In genomic region chr7:66905243-66905642, GRCh38 we compare ENCODE assay signal across 25 cellular contexts. TPM values are rescaled to one million over a fixed set of nuclear protein-coding genes. Genes with fewer than 3 reads are reported as not detected.
A peak's percentile ranks its signal among the peaks of the same experiment; 100 is the strongest.
DNase-seq lines count a peak whose midpoint lies in the region; ATAC-seq and TF ChIP-seq lines count a peak whose summit lies in the region.
"Had no signal": no experiment of that assay in that cellular context is flagged by ENCODE, and none has a peak within 500 bp of the region (broad histone marks: within the 10 kb centered on the region; RNA-seq: fewer than 3 reads in every experiment).

No MANE protein-coding gene starts in this region.

- TF ChIP-seq CTCF in HFFc6 (IDR thresholded peaks at IDR 0.05) = no peak

- H3K4me3 Mint-ChIP-seq in activated T-cell treated with anti-CD3 and anti-CD28 coated beads, Interleukin-2, amount 50 U/mL, for 24 hours = no peak overlapping the region
- H3K4me3 Mint-ChIP-seq in HFFc6 = no peak overlapping the region
- H3K4me3 Mint-ChIP-seq in effector memory CD8-positive, alpha-beta T cell = no peak overlapping the region
- H3K4me3 Mint-ChIP-seq in stimulated activated effector memory CD8-positive, alpha-beta T cell treated with anti-CD3 and anti-CD28 coated beads, Interleukin-12 subunit alpha, Interleukin-12 subunit beta, amount 100 ng/mL, for 72 hours = no peak overlapping the region
- H3K4me3 Mint-ChIP-seq: activated B cell treated with CpG ODN at 0.5 μM for 24 hours; activated CD4-positive, alpha-beta memory T cell treated with anti-CD3 and anti-CD28 coated beads, Interleukin-2, amount 10 ng/mL, durations not matched to agents 7 days and 5 days; brain; CD8-positive, alpha-beta T cell had no signal

- H3K27ac Mint-ChIP-seq in activated T-cell treated with anti-CD3 and anti-CD28 coated beads, Interleukin-2, amount 50 U/mL, for 24 hours = peak overlapping the region; percentile 6
- peak overlapping the region; percentile 17; the same call in 1 of the 2 replicates for H3K27ac Mint-ChIP-seq in HFFc6
- peak overlapping the region; percentile 23 to 42 for H3K27ac Mint-ChIP-seq in effector memory CD8-positive, alpha-beta T cell
- H3K27ac Mint-ChIP-seq in stimulated activated effector memory CD8-positive, alpha-beta T cell treated with anti-CD3 and anti-CD28 coated beads, Interleukin-12 subunit alpha, Interleukin-12 subunit beta, amount 100 ng/mL, for 72 hours = peak overlapping the region; percentile 48
- H3K27ac Mint-ChIP-seq: activated B cell treated with CpG ODN at 0.5 μM for 24 hours; activated CD4-positive, alpha-beta memory T cell treated with anti-CD3 and anti-CD28 coated beads, Interleukin-2, amount 10 ng/mL, durations not matched to agents 7 days and 5 days; CD8-positive, alpha-beta T cell had no signal

- no peaks in the 10 kb centered on the region for H3K27me3 Mint-ChIP-seq in activated T-cell treated with anti-CD3 and anti-CD28 coated beads, Interleukin-2, amount 50 U/mL, for 24 hours
- peaks cover 6% of the 10 kb centered on the region for H3K27me3 Mint-ChIP-seq in HFFc6 (ENCODE audit: insufficient read depth)
- no peaks in the 10 kb centered on the region for H3K27me3 Mint-ChIP-seq in effector memory CD8-positive, alpha-beta T cell
- H3K27me3 Mint-ChIP-seq: activated B cell treated with CpG ODN at 0.5 μM for 24 hours; activated CD4-positive, alpha-beta memory T cell treated with anti-CD3 and anti-CD28 coated beads, Interleukin-2, amount 10 ng/mL, durations not matched to agents 7 days and 5 days; brain; progenitor cell of endocrine pancreas had no signal

- no peaks in the 10 kb centered on the region for H3K4me1 Mint-ChIP-seq in activated T-cell treated with anti-CD3 and anti-CD28 coated beads, Interleukin-2, amount 50 U/mL, for 24 hours (ENCODE audit: low read depth)
- H3K4me1 Mint-ChIP-seq in HFFc6 (ENCODE audit: low read depth) = no peaks in the 10 kb centered on the region
- no peaks in the 10 kb centered on the region for H3K4me1 Mint-ChIP-seq in effector memory CD8-positive, alpha-beta T cell (ENCODE audit: low read depth in 2 of 2)
- H3K4me1 Mint-ChIP-seq in stimulated activated effector memory CD8-positive, alpha-beta T cell treated with anti-CD3 and anti-CD28 coated beads, Interleukin-12 subunit alpha, Interleukin-12 subunit beta, amount 100 ng/mL, for 72 hours = no peaks in the 10 kb centered on the region
- H3K4me1 Mint-ChIP-seq: activated B cell treated with CpG ODN at 0.5 μM for 24 hours; activated CD4-positive, alpha-beta memory T cell treated with anti-CD3 and anti-CD28 coated beads, Interleukin-2, amount 10 ng/mL, durations not matched to agents 7 days and 5 days; brain had no signal

- H3K9me3 Mint-ChIP-seq in activated T-cell treated with anti-CD3 and anti-CD28 coated beads, Interleukin-2, amount 50 U/mL, for 24 hours = no peaks in the 10 kb centered on the region
- H3K9me3 Mint-ChIP-seq in HFFc6 = no peaks in the 10 kb centered on the region
- no peaks in the 10 kb centered on the region for H3K9me3 Mint-ChIP-seq in effector memory CD8-positive, alpha-beta T cell
- no peaks in the 10 kb centered on the region for H3K9me3 Mint-ChIP-seq in stimulated activated effector memory CD8-positive, alpha-beta T cell treated with anti-CD3 and anti-CD28 coated beads, Interleukin-12 subunit alpha, Interleukin-12 subunit beta, amount 100 ng/mL, for 72 hours
- H3K9me3 Mint-ChIP-seq: activated B cell treated with CpG ODN at 0.5 μM for 24 hours; activated CD4-positive, alpha-beta memory T cell treated with anti-CD3 and anti-CD28 coated beads, Interleukin-2, amount 10 ng/mL, durations not matched to agents 7 days and 5 days; CD8-positive, alpha-beta T cell had no signal

- peaks cover 8% of the 10 kb centered on the region for H3K36me3 Mint-ChIP-seq in activated T-cell treated with anti-CD3 and anti-CD28 coated beads, Interleukin-2, amount 50 U/mL, for 24 hours (ENCODE audit: low read depth)
- peaks cover 5% of the 10 kb centered on the region; the same call in 1 of the 2 replicates for H3K36me3 Mint-ChIP-seq in HFFc6 (ENCODE audit: low read depth)
- H3K36me3 Mint-ChIP-seq in effector memory CD8-positive, alpha-beta T cell (ENCODE audit: insufficient read depth) = peaks cover 3% of the 10 kb centered on the region
- no peaks in the 10 kb centered on the region for H3K36me3 Mint-ChIP-seq in stimulated activated effector memory CD8-positive, alpha-beta T cell treated with anti-CD3 and anti-CD28 coated beads, Interleukin-12 subunit alpha, Interleukin-12 subunit beta, amount 100 ng/mL, for 72 hours
- H3K36me3 Mint-ChIP-seq: brain had no signal

- no peak for DNase-seq in activated T-cell treated with anti-CD3 and anti-CD28 coated beads, Interleukin-2, amount 50 U/mL, for 24 hours
- DNase-seq in activated T-cell treated with anti-CD3 and anti-CD28 coated beads, Interleukin-2, amount 50 U/mL, for 1 hour = no peak
- DNase-seq in HFFc6 = no peak
- no peak for DNase-seq in effector memory CD8-positive, alpha-beta T cell
- no peak for DNase-seq in stimulated activated effector memory CD8-positive, alpha-beta T cell treated with anti-CD3 and anti-CD28 coated beads, Interleukin-12 subunit alpha, Interleukin-12 subunit beta, amount 100 ng/mL, for 72 hours (ENCODE audit: low spot score in 2 of 2)
- DNase-seq in NCI-H510A treated with DMSO at 0.1 percent for 48 hours (lab: John Stamatoyannopoulos, UW) = no peak
- DNase-seq in stimulated activated CD4-positive, alpha-beta T cell treated with anti-CD3 and anti-CD28 coated beads, Interleukin-4, amount 100 ng/mL, for 24 hours = no peak
- no peak for DNase-seq in kidney glomerular epithelial cell (lab: John Stamatoyannopoulos, UW)
- DNase-seq: activated B cell treated with CpG ODN at 0.5 μM for 24 hours; activated CD4-positive, alpha-beta memory T cell treated with anti-CD3 and anti-CD28 coated beads, Interleukin-2, amount 10 ng/mL, durations not matched to agents 7 days and 5 days; CD8-positive, alpha-beta T cell; head of caudate nucleus; kidney; NCI-H2029; NCI-H526 treated with DMSO at 0.1 percent for 48 hours; Peyer's patch; SHP77 treated with DMSO at 0.1 percent for 48 hours; stimulated activated naive CD8-positive, alpha-beta T cell treated with anti-CD3 and anti-CD28 coated beads, Interleukin-15, Interleukin-2, amounts not matched to agents 100 U/mL and 50 U/mL, for 24 hours; SW 1271; T1000; testis; uterus had no signal

- ATAC-seq in effector memory CD8-positive, alpha-beta T cell (replicated peaks) = no peak
- ATAC-seq in stimulated activated effector memory CD8-positive, alpha-beta T cell treated with anti-CD3 and anti-CD28 coated beads, Interleukin-12 subunit alpha, Interleukin-12 subunit beta, amount 100 ng/mL, for 72 hours = no peak
- ATAC-seq: CD8-positive, alpha-beta T cell; sciatic nerve; stimulated activated naive CD8-positive, alpha-beta T cell treated with anti-CD3 and anti-CD28 coated beads, Interleukin-15, Interleukin-2, amounts not matched to agents 100 U/mL and 50 U/mL, for 24 hours had no signal

RNA-seq across cellular contexts. Expression of gene TMEM248, which starts 15.8 kb away (rescaled TPM):
- total RNA-seq in HFFc6 (2021; fragmentation: NEBNext Ultra II Directional; extraction: Animal tissue kit (Norgen Biotek cat#: 25700)) = 100 to 1,000 TPM in 5 of 6 experiments, 10 to 100 TPM in 1; 97.1 to 128 (median 117) TPM
